ENCODE assay signal across 1 cellular context in genomic region chr1:227913969-227914791, GRCh38.
TF ChIP-seq lines count a peak whose summit lies in the region.

No MANE protein-coding gene starts in this region.

TF ChIP-seq in HEK293, 187 proteins besides CTCF, POLR2A, EP300 and RAD21 (continued from another document and continues in another):
- TF ChIP-seq ZNF280D (tag by site-specific recombination; IDR thresholded peaks at IDR 0.05), result no peak
- TF ChIP-seq ZNF645 (tag by site-specific recombination; IDR thresholded peaks at IDR 0.05), result no peak
- no peak for TF ChIP-seq ZNF513 (tag by site-specific recombination; IDR thresholded peaks at IDR 0.05)
- TF ChIP-seq ZNF202 (tag by site-specific recombination; IDR thresholded peaks at IDR 0.05; ENCODE audit: borderline replicate concordance), result no peak
- TF ChIP-seq ZBTB11 (tag by site-specific recombination; conservative IDR thresholded peaks at IDR 0.05; ENCODE audit: low read depth), result no peak
- no peak for TF ChIP-seq ZNF776 (tag by site-specific recombination; IDR thresholded peaks at IDR 0.05; ENCODE audit: borderline replicate concordance)
- peak; percentile 59 for TF ChIP-seq SP3 (tag by site-specific recombination; IDR thresholded peaks at IDR 0.05)
- peak; percentile 66 for TF ChIP-seq PATZ1 (tag by site-specific recombination; IDR thresholded peaks at IDR 0.05)
- TF ChIP-seq ZNF555 (tag by site-specific recombination; conservative IDR thresholded peaks at IDR 0.05), result no peak
- TF ChIP-seq EGR2 (tag by site-specific recombination; IDR thresholded peaks at IDR 0.05; ENCODE audit: low read depth), result peak; percentile 71
- no peak for TF ChIP-seq ZNF239 (tag by site-specific recombination; IDR thresholded peaks at IDR 0.05)
- TF ChIP-seq ZNF768 (tag by site-specific recombination; IDR thresholded peaks at IDR 0.05), result no peak
- TF ChIP-seq ZNF157 (tag by site-specific recombination; IDR thresholded peaks at IDR 0.05), result no peak
- no peak for TF ChIP-seq ZNF174 (tag by site-specific recombination; IDR thresholded peaks at IDR 0.05)
- TF ChIP-seq ZNF561 (tag by site-specific recombination; IDR thresholded peaks at IDR 0.05; ENCODE audit: borderline replicate concordance), result no peak
- TF ChIP-seq ZNF843 (tag by site-specific recombination; IDR thresholded peaks at IDR 0.05), result no peak
- TF ChIP-seq ZNF621 (tag by site-specific recombination; IDR thresholded peaks at IDR 0.05), result no peak
- TF ChIP-seq ZNF558 (tag by site-specific recombination; IDR thresholded peaks at IDR 0.05), result no peak
- TF ChIP-seq ZNF692 (tag by site-specific recombination; IDR thresholded peaks at IDR 0.05), result peak; percentile 42; the same call in 1 of the 2 replicates
- TF ChIP-seq ZNF280C (tag by site-specific recombination; IDR thresholded peaks at IDR 0.05), result no peak
- no peak for TF ChIP-seq PRDM6 (tag by site-specific recombination; IDR thresholded peaks at IDR 0.05)
- peak; percentile 41 for TF ChIP-seq ZFHX2 (tag by site-specific recombination; conservative IDR thresholded peaks at IDR 0.05)
- TF ChIP-seq KLF1 (tag by site-specific recombination; IDR thresholded peaks at IDR 0.05), result peak; percentile 60
- TF ChIP-seq AEBP2 (tag by site-specific recombination; IDR thresholded peaks at IDR 0.05; ENCODE audit: borderline replicate concordance), result no peak
- no peak for TF ChIP-seq ZNF311 (tag by site-specific recombination; IDR thresholded peaks at IDR 0.05; ENCODE audit: borderline replicate concordance)
- no peak for TF ChIP-seq TCF7L2 (IDR thresholded peaks at IDR 0.05; ENCODE audit: borderline replicate concordance, low read depth, low read length)
- TF ChIP-seq ZNF354C (tag by site-specific recombination; IDR thresholded peaks at IDR 0.05; ENCODE audit: borderline replicate concordance, low read depth), result no peak
- peak; percentile 100 for TF ChIP-seq ZIC2 (tag by site-specific recombination; IDR thresholded peaks at IDR 0.05)
- no peak for TF ChIP-seq ZBTB17 (tag by site-specific recombination; IDR thresholded peaks at IDR 0.05)
- no peak for TF ChIP-seq ZNF560 (tag by site-specific recombination; IDR thresholded peaks at IDR 0.05; ENCODE audit: borderline replicate concordance)
- no peak for TF ChIP-seq ZNF391 (tag by site-specific recombination; IDR thresholded peaks at IDR 0.05; ENCODE audit: borderline replicate concordance, low read depth)
- no peak for TF ChIP-seq ZNF600 (tag by site-specific recombination; IDR thresholded peaks at IDR 0.05)
- TF ChIP-seq KLF10 (tag by site-specific recombination; IDR thresholded peaks at IDR 0.05), result no peak
- TF ChIP-seq ZNF48 (tag by site-specific recombination; IDR thresholded peaks at IDR 0.05), result no peak
- 0 out of 2 replicates have a peak, but pooled peaks have one; percentile 28 for TF ChIP-seq SCRT2 (tag by site-specific recombination; IDR thresholded peaks at IDR 0.05)
- TF ChIP-seq ZNF211 (tag by site-specific recombination; IDR thresholded peaks at IDR 0.05; ENCODE audit: low read depth), result no peak
- no peak for TF ChIP-seq ATF2 (tag by site-specific recombination; IDR thresholded peaks at IDR 0.05; ENCODE audit: low read depth)
- no peak for TF ChIP-seq ZFP41 (tag by site-specific recombination; IDR thresholded peaks at IDR 0.05; ENCODE audit: borderline replicate concordance)
